In genomic region chr6:14552891-14553290, GRCh38 we compare ENCODE assay signal across 24 cellular contexts.
"Had no signal": no experiment of that assay in that cellular context is flagged by ENCODE, and none has a peak within 500 bp of the region (broad histone marks: within the 10 kb centered on the region; RNA-seq: fewer than 3 reads in every experiment).

No MANE protein-coding gene starts in this region.

- H3K36me3 ChIP-seq: esophagus squamous epithelium, lower lobe of right lung, neutrophil, pancreas, stomach, thyroid gland, vagina had no signal

- DNase-seq: cerebellar nuclear complex; cortex of kidney; effector CD4-positive, alpha-beta T cell; erythroblast; esophagus squamous epithelium; head of caudate nucleus; left ventricle myocardium superior; lower lobe of right lung; mesendoderm; midbrain; naive thymus-derived CD4-positive, alpha-beta T cell; pancreas; stimulated activated CD4-positive, alpha-beta T cell treated with anti-CD3 and anti-CD28 coated beads, Interleukin-2, amount 100 ng/mL, for 24 hours; stimulated activated CD4-positive, alpha-beta T cell treated with anti-CD3 and anti-CD28 coated beads, Interleukin-4, amount 100 ng/mL, for 24 hours; stimulated activated naive CD4-positive, alpha-beta T cell treated with Interleukin-2 at 50 U/mL for 16 hours; stomach; thyroid gland; trophoblast cell had no signal

- H3K27me3 Mint-ChIP-seq: naive thymus-derived CD4-positive, alpha-beta T cell had no signal

- H3K9me3 ChIP-seq: esophagus squamous epithelium, lower lobe of right lung, neutrophil, pancreas, stomach, thyroid gland, vagina had no signal

- H3K4me1 Mint-ChIP-seq: naive thymus-derived CD4-positive, alpha-beta T cell; stimulated activated effector memory CD8-positive, alpha-beta T cell treated with anti-CD3 and anti-CD28 coated beads, Interleukin-12 subunit alpha, Interleukin-12 subunit beta, amount 100 ng/mL, for 72 hours had no signal

- H3K4me1 ChIP-seq: esophagus squamous epithelium, lower lobe of right lung, pancreas, stomach, thyroid gland, vagina had no signal

- H3K27ac Mint-ChIP-seq: naive thymus-derived CD4-positive, alpha-beta T cell; nephron; progenitor cell of endocrine pancreas had no signal

- ATAC-seq: left ventricle myocardium superior; lower lobe of right lung; naive thymus-derived CD4-positive, alpha-beta T cell; pancreas; sciatic nerve; stimulated activated effector memory CD8-positive, alpha-beta T cell treated with anti-CD3 and anti-CD28 coated beads, Interleukin-12 subunit alpha, Interleukin-12 subunit beta, amount 100 ng/mL, for 72 hours had no signal

- H3K27ac ChIP-seq: esophagus squamous epithelium, lower lobe of right lung, neutrophil, pancreas, stomach, thyroid gland, vagina had no signal

- H3K4me3 ChIP-seq: esophagus squamous epithelium, lower lobe of right lung, pancreas, stomach, thyroid gland, vagina had no signal

- H3K4me3 Mint-ChIP-seq: naive thymus-derived CD4-positive, alpha-beta T cell; nephron; stimulated activated effector memory CD8-positive, alpha-beta T cell treated with anti-CD3 and anti-CD28 coated beads, Interleukin-12 subunit alpha, Interleukin-12 subunit beta, amount 100 ng/mL, for 72 hours had no signal

- H3K9me3 Mint-ChIP-seq: naive thymus-derived CD4-positive, alpha-beta T cell; nephron; stimulated activated effector memory CD8-positive, alpha-beta T cell treated with anti-CD3 and anti-CD28 coated beads, Interleukin-12 subunit alpha, Interleukin-12 subunit beta, amount 100 ng/mL, for 72 hours had no signal

- H3K27me3 ChIP-seq: esophagus squamous epithelium, neutrophil, pancreas, stomach, thyroid gland, vagina had no signal

- H3K36me3 Mint-ChIP-seq: naive thymus-derived CD4-positive, alpha-beta T cell; stimulated activated effector memory CD8-positive, alpha-beta T cell treated with anti-CD3 and anti-CD28 coated beads, Interleukin-12 subunit alpha, Interleukin-12 subunit beta, amount 100 ng/mL, for 72 hours had no signal
